28 cellular contexts compared by ENCODE assay signal in genomic region chr1:85411567-85412312, GRCh38. TPM values are rescaled to one million over a fixed set of nuclear protein-coding genes. Genes with fewer than 3 reads are reported as not detected.
DNase-seq lines count a peak whose midpoint lies in the region; ATAC-seq, FAIRE-seq and TF ChIP-seq lines count a peak whose summit lies in the region.
"Had no signal": no experiment of that assay in that cellular context is flagged by ENCODE, and none has a peak within 500 bp of the region (broad histone marks: within the 10 kb centered on the region; RNA-seq: fewer than 3 reads in every experiment).

No MANE protein-coding gene starts in this region.

- no peak overlapping the region for H2AFZ ChIP-seq in mesenchymal stem cell (ENCODE audit: low read depth, low read length)

- peaks cover 14% of the 10 kb centered on the region for H3K79me1 ChIP-seq in mesenchymal stem cell (replicated peaks; ENCODE audit: low read length, poor library complexity, severe bottlenecking)

- intact Hi-C loops in Calu3 (cut with micrococcal nuclease; ENCODE audit: unreplicated experiment) (no loop called here), left cardiac atrium (cut with DNase I) (no loop called here)

- no TSS peak for BruUV-seq in Calu3 (replicated peaks; lab: Mats Ljungman, UMichigan)

- no peak overlapping the region for H3K23ac ChIP-seq in mesenchymal stem cell (ENCODE audit: low read length in 2 of 2)

- no peaks in the 10 kb centered on the region for H3K9me3 Mint-ChIP-seq in chondrocyte (ENCODE audit: low read depth)
- H3K9me3 Mint-ChIP-seq in endothelial cell (ENCODE audit: unreplicated experiment), result no peaks in the 10 kb centered on the region
- H3K9me3 Mint-ChIP-seq in Calu3 (ENCODE audit: low read depth, unreplicated experiment), result no peaks in the 10 kb centered on the region
- H3K9me3 Mint-ChIP-seq: activated naive CD4-positive, alpha-beta T cell treated with anti-CD3 and anti-CD28 coated beads, Interleukin-2, amount 50 U/mL, for 24 hours; activated T-helper 2 cell treated with anti-CD3 and anti-CD28 coated beads, Interferon-gamma antibody, Interleukin-2, Interleukin-4, amounts not matched to agents 10 μg/mL and 5 μg/mL and 100 μg/mL, durations not matched to agents 14 hours and 24 hours and 36 hours; naive thymus-derived CD8-positive, alpha-beta T cell; stimulated activated effector memory CD8-positive, alpha-beta T cell treated with anti-CD3 and anti-CD28 coated beads, Interleukin-12 subunit alpha, Interleukin-12 subunit beta, amount 100 ng/mL, for 72 hours had no signal

- no peak for TF ChIP-seq POLR2A in H54 (IDR thresholded peaks at IDR 0.05; ENCODE audit: low read depth, low read length)

- no peak overlapping the region for H4K91ac ChIP-seq in mesenchymal stem cell (ENCODE audit: low read length)

- peak overlapping the region; percentile 71 for H3K27ac ChIP-seq in mesenchymal stem cell (ENCODE audit: low read length, poor library complexity, severe bottlenecking)
- H3K27ac ChIP-seq: colonic mucosa, SJCRH30 had no signal

- H2BK120ac ChIP-seq in mesenchymal stem cell (ENCODE audit: low read depth, low read length), result no peak overlapping the region

- H3K27me3 Mint-ChIP-seq in chondrocyte (ENCODE audit: low read depth), result no peaks in the 10 kb centered on the region
- H3K27me3 Mint-ChIP-seq in endothelial cell (ENCODE audit: unreplicated experiment), result no peaks in the 10 kb centered on the region
- H3K27me3 Mint-ChIP-seq in Calu3 (ENCODE audit: unreplicated experiment), result no peaks in the 10 kb centered on the region

- no peak overlapping the region for H3K4me3 Mint-ChIP-seq in chondrocyte (ENCODE audit: unreplicated experiment)
- no peak overlapping the region for H3K4me3 Mint-ChIP-seq in endothelial cell (ENCODE audit: unreplicated experiment)
- no peak overlapping the region for H3K4me3 Mint-ChIP-seq in Calu3 (ENCODE audit: low read depth, unreplicated experiment)
- H3K4me3 Mint-ChIP-seq: activated CD4-positive, alpha-beta T cell treated with anti-CD3 and anti-CD28 coated beads for 36 hours; activated naive CD4-positive, alpha-beta T cell treated with anti-CD3 and anti-CD28 coated beads, Interleukin-2, amount 50 U/mL, for 24 hours; CD4-positive, CD25-positive, alpha-beta regulatory T cell; naive thymus-derived CD8-positive, alpha-beta T cell; stimulated activated effector memory CD8-positive, alpha-beta T cell treated with anti-CD3 and anti-CD28 coated beads, Interleukin-12 subunit alpha, Interleukin-12 subunit beta, amount 100 ng/mL, for 72 hours had no signal

- CTCF ChIA-PET in Calu3 (lab: Charles Lee), result no interaction called here

- TF ChIP-seq CTCF in chondrocyte (IDR thresholded peaks at IDR 0.05) (no peak), endothelial cell (IDR thresholded peaks at IDR 0.05; ENCODE audit: unreplicated experiment) (no peak), Calu3 (IDR thresholded peaks at IDR 0.05; ENCODE audit: unreplicated experiment) (no peak)

- H3K4me1 Mint-ChIP-seq in chondrocyte (ENCODE audit: low read depth) (peaks cover 76% of the 10 kb centered on the region), endothelial cell (ENCODE audit: unreplicated experiment) (peaks cover 3% of the 10 kb centered on the region), Calu3 (ENCODE audit: low read depth, unreplicated experiment) (peaks cover 61% of the 10 kb centered on the region)
- H3K4me1 Mint-ChIP-seq: activated CD4-positive, alpha-beta T cell treated with anti-CD3 and anti-CD28 coated beads for 36 hours; activated naive CD4-positive, alpha-beta T cell treated with anti-CD3 and anti-CD28 coated beads, Interleukin-2, amount 50 U/mL, for 24 hours; CD4-positive, CD25-positive, alpha-beta regulatory T cell; naive thymus-derived CD8-positive, alpha-beta T cell; stimulated activated effector memory CD8-positive, alpha-beta T cell treated with anti-CD3 and anti-CD28 coated beads, Interleukin-12 subunit alpha, Interleukin-12 subunit beta, amount 100 ng/mL, for 72 hours had no signal

- H2BK15ac ChIP-seq in mesenchymal stem cell (ENCODE audit: low read depth, poor library complexity, severe bottlenecking), result no peak overlapping the region

- no peaks in the 10 kb centered on the region for H3K36me3 ChIP-seq in mesenchymal stem cell (ENCODE audit: control insufficient read depth in 1 of 2, insufficient read depth in 2 of 2, low read depth in 1 of 2, low read length in 2 of 2)
- H3K36me3 ChIP-seq: colonic mucosa, SJCRH30 had no signal

- no peak for DNase-seq in H54 (ENCODE audit: insufficient read length, low spot score)
- DNase-seq in chondrocyte (ENCODE audit: low spot score), result no peak
- DNase-seq in mesenchymal stem cell, result no peak
- no peak for DNase-seq in endothelial cell (ENCODE audit: low spot score)
- no peak for DNase-seq in Calu3
- DNase-seq in NCI-H1436 treated with DMSO at 0.1 percent for 48 hours (lab: John Stamatoyannopoulos, UW), result no peak
- no peak for DNase-seq in left cardiac atrium
- DNase-seq: activated CD4-positive, alpha-beta T cell treated with anti-CD3 and anti-CD28 coated beads for 36 hours; amygdala; CD4-positive, CD25-positive, alpha-beta regulatory T cell; colonic mucosa; effector CD8-positive, alpha-beta T cell; EL; foreskin fibroblast; islet precursor cell; left ventricle myocardium superior; midbrain; naive thymus-derived CD8-positive, alpha-beta T cell; NCI-H1092 treated with DMSO at 0.1 percent for 48 hours; NCI-H187 treated with DMSO at 0.1 percent for 48 hours; NCI-H2171; NCI-H82; SJCRH30; SW 1271 had no signal

- H3K36me3 Mint-ChIP-seq in chondrocyte (ENCODE audit: low read depth) (peaks cover 9% of the 10 kb centered on the region), endothelial cell (ENCODE audit: low read depth, unreplicated experiment) (no peaks in the 10 kb centered on the region), Calu3 (ENCODE audit: insufficient read depth, unreplicated experiment) (no peaks in the 10 kb centered on the region)
- H3K36me3 Mint-ChIP-seq: activated naive CD4-positive, alpha-beta T cell treated with anti-CD3 and anti-CD28 coated beads, Interleukin-2, amount 50 U/mL, for 24 hours; CD4-positive, CD25-positive, alpha-beta regulatory T cell; naive thymus-derived CD8-positive, alpha-beta T cell; stimulated activated effector memory CD8-positive, alpha-beta T cell treated with anti-CD3 and anti-CD28 coated beads, Interleukin-12 subunit alpha, Interleukin-12 subunit beta, amount 100 ng/mL, for 72 hours had no signal

- H3K9ac ChIP-seq in mesenchymal stem cell (ENCODE audit: low read length), result no peak overlapping the region

- no peaks in the 10 kb centered on the region for H3K27me3 ChIP-seq in mesenchymal stem cell (ENCODE audit: control insufficient read depth in 1 of 2, insufficient read depth in 1 of 2, low read length in 2 of 2)
- H3K27me3 ChIP-seq: colonic mucosa, SJCRH30 had no signal

- no peak overlapping the region for H2BK5ac ChIP-seq in mesenchymal stem cell (ENCODE audit: low read depth, low read length, poor library complexity, severe bottlenecking)

- H4K8ac ChIP-seq in mesenchymal stem cell (ENCODE audit: low read length), result peak overlapping the region; percentile 37

- WGBS in mesenchymal stem cell, result 83% methylated on average over 3 of the region's 5 CpGs

- H3K4me3 ChIP-seq in mesenchymal stem cell (ENCODE audit: insufficient read depth in 1 of 2, low read depth in 1 of 2, low read length in 2 of 2), result no peak overlapping the region
- H3K4me3 ChIP-seq: colonic mucosa, K562, SJCRH30 had no signal

- H3K9me3 ChIP-seq in mesenchymal stem cell (ENCODE audit: control insufficient read depth, low read length), result no peaks in the 10 kb centered on the region
- H3K9me3 ChIP-seq: colonic mucosa, SJCRH30 had no signal

- H2BK12ac ChIP-seq in mesenchymal stem cell (ENCODE audit: low read length in 2 of 2), result no peak overlapping the region

- H3K27ac Mint-ChIP-seq in chondrocyte (ENCODE audit: unreplicated experiment), result peak overlapping the region; percentile 91
- H3K27ac Mint-ChIP-seq in endothelial cell (ENCODE audit: unreplicated experiment), result no peak overlapping the region
- H3K27ac Mint-ChIP-seq in Calu3 (ENCODE audit: unreplicated experiment), result no peak overlapping the region
- H3K27ac Mint-ChIP-seq: activated CD4-positive, alpha-beta T cell treated with anti-CD3 and anti-CD28 coated beads for 36 hours; activated naive CD4-positive, alpha-beta T cell treated with anti-CD3 and anti-CD28 coated beads, Interleukin-2, amount 50 U/mL, for 24 hours; activated T-helper 2 cell treated with anti-CD3 and anti-CD28 coated beads, Interferon-gamma antibody, Interleukin-2, Interleukin-4, amounts not matched to agents 10 μg/mL and 5 μg/mL and 100 μg/mL, durations not matched to agents 14 hours and 24 hours and 36 hours; CD4-positive, CD25-positive, alpha-beta regulatory T cell; naive thymus-derived CD8-positive, alpha-beta T cell; stimulated activated effector memory CD8-positive, alpha-beta T cell treated with anti-CD3 and anti-CD28 coated beads, Interleukin-12 subunit alpha, Interleukin-12 subunit beta, amount 100 ng/mL, for 72 hours had no signal

- no peak overlapping the region for H3K18ac ChIP-seq in mesenchymal stem cell (ENCODE audit: low read depth in 1 of 2, low read length in 2 of 2)

- H3K4me2 ChIP-seq in mesenchymal stem cell (ENCODE audit: low read length, poor library complexity, severe bottlenecking), result no peak overlapping the region

- peaks cover 2% of the 10 kb centered on the region for H3K4me1 ChIP-seq in mesenchymal stem cell (ENCODE audit: control insufficient read depth, insufficient read depth, low read depth, low read length)

- no peak overlapping the region for H3K14ac ChIP-seq in mesenchymal stem cell (ENCODE audit: low read length in 2 of 2)

- no peak for ATAC-seq in left cardiac atrium
- ATAC-seq: activated CD4-positive, alpha-beta T cell treated with anti-CD3 and anti-CD28 coated beads for 36 hours; K562; left ventricle myocardium superior; naive thymus-derived CD8-positive, alpha-beta T cell; stimulated activated effector memory CD8-positive, alpha-beta T cell treated with anti-CD3 and anti-CD28 coated beads, Interleukin-12 subunit alpha, Interleukin-12 subunit beta, amount 100 ng/mL, for 72 hours had no signal

- no peak overlapping the region for H3K4ac ChIP-seq in mesenchymal stem cell (ENCODE audit: low read depth in 1 of 2, low read length in 2 of 2)

- H2AK5ac ChIP-seq in mesenchymal stem cell (ENCODE audit: low read length, severe bottlenecking), result no peak overlapping the region

- peak; percentile 36 for FAIRE-seq in H54 (lab: Jason Lieb, UNC)
- FAIRE-seq: K562 had no signal

RNA-seq across cellular contexts. Expression of gene DDAH1, which starts 53.2 kb away (rescaled TPM):
- total RNA-seq in chondrocyte, result 91.8 to 93.0 TPM (median 92.7 TPM) in 3 replicates
- polyA plus RNA-seq in mesenchymal stem cell (2013, experiment 1 of 2), result 48.3 TPM
- 48.6 TPM for polyA plus RNA-seq in mesenchymal stem cell (2013, experiment 2 of 2)
- total RNA-seq in endothelial cell (ENCODE audit: unreplicated experiment), result 10.8 TPM
- total RNA-seq in Calu3 (2022), result 84.1 and 98.7 TPM in 2 replicates
- 10 to 100 TPM; 10.1 to 15.6 TPM for total RNA-seq in left cardiac atrium
- total RNA-seq: activated T-helper 2 cell treated with anti-CD3 and anti-CD28 coated beads, Interferon-gamma antibody, Interleukin-2, Interleukin-4, amounts not matched to agents 10 μg/mL and 5 μg/mL and 100 μg/mL, durations not matched to agents 14 hours and 24 hours and 36 hours; naive thymus-derived CD8-positive, alpha-beta T cell had no signal
- polyA plus RNA-seq: CD4-positive, CD25-positive, alpha-beta regulatory T cell; naive thymus-derived CD8-positive, alpha-beta T cell had no signal
